9 cellular contexts compared by ENCODE assay signal in the genomic region with DNA sequence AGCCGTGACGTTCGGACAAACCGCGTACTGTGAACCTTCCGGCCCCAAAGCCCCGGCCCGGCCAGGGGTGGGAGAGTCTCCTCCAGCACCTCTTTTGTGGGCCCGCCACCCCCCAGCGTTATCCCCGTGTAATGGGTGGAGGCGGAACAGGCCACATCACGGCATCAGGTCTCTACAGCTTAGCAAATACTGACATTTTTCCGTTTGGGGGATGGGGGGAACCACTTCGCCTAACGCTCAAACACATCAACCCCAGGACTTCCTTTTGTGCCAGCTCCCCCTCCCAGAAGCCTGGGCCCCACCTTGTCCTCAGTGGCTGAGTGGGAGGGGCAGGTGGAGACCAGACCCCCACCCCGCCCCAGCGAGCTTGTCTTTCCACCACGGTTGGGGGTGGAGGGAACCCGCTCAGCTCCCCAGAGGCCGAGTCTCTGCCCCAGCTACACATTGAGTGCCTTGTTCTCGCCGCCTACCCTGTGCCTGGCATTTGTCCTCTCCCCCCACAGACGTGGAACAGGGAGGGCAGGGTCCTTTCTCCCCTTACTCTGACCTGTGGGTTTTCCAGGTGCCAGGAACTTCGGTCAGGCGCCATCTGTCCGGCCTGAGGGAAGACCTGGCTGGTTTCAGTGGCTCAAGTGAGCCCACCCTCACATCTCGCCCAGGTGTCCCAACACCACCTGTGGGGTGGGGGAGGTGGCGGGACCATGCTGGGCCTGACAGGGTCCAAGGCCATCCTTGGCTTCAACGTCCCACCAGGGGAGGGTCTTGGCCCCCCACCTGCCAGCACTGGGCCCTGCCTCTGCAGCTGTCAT. TPM values are rescaled to one million over a fixed set of nuclear protein-coding genes. Genes with fewer than 3 reads are reported as not detected.
DNase-seq lines count a peak whose midpoint lies in the region; ATAC-seq and TF ChIP-seq lines count a peak whose summit lies in the region.
"Had no signal": no experiment of that assay in that cellular context is flagged by ENCODE, and none has a peak within 500 bp of the region (broad histone marks: within the 10 kb centered on the region; RNA-seq: fewer than 3 reads in every experiment).

No MANE protein-coding gene starts in this region.

- H3K4me1 ChIP-seq in Caco-2 (no peaks in the 10 kb centered on the region), Panc1 (ENCODE audit: control insufficient read depth, insufficient read depth, low read length) (peaks cover 22% of the 10 kb centered on the region), breast epithelium (no peaks in the 10 kb centered on the region), osteoblast (ENCODE audit: insufficient read depth, low read length) (peaks cover 9% of the 10 kb centered on the region)

- no peaks in the 10 kb centered on the region for H3K27me3 Mint-ChIP-seq in Caco-2 (ENCODE audit: insufficient read depth, unreplicated experiment)

- CTCF ChIA-PET in Caco-2 (lab: Charles Lee) (no interaction called here), Panc1 (lab: Charles Lee) (no interaction called here)

- no peak for TF ChIP-seq POLR2A in breast epithelium (IDR thresholded peaks at IDR 0.05)

- H3K9me3 Mint-ChIP-seq in Caco-2 (ENCODE audit: unreplicated experiment): no peaks in the 10 kb centered on the region

- no peak overlapping the region for H3K4me2 ChIP-seq in osteoblast (ENCODE audit: insufficient read depth, low read length)

- in situ Hi-C loops in Panc1 (cut with HindIII; ENCODE audit: low pct_unique_long_range_greater_than_20kb, low sequenced_read_pairs): no loop called here

- POLR2A ChIA-PET in Caco-2 (lab: Charles Lee) (no interaction called here), Panc1 (lab: Charles Lee) (interaction anchor here (0.5 to 0.6 kb wide), 2 partner anchors 51 to 192 kb away, joined by 5 to 20 read pairs; no protein-coding TSS in a partner anchor)

- no peaks in the 10 kb centered on the region for H3K36me3 ChIP-seq in Caco-2 (ENCODE audit: control insufficient read depth, insufficient read depth, low read length)
- no peaks in the 10 kb centered on the region for H3K36me3 ChIP-seq in Panc1 (ENCODE audit: control insufficient read depth, insufficient read depth, low read length)
- no peaks in the 10 kb centered on the region for H3K36me3 ChIP-seq in breast epithelium
- H3K36me3 ChIP-seq in osteoblast (ENCODE audit: insufficient read depth, low read length): peaks cover 44% of the 10 kb centered on the region

- H3K4me3 ChIP-seq in Caco-2 (ENCODE audit: low read depth, low read length): no peak overlapping the region
- H3K4me3 ChIP-seq in Panc1 (ENCODE audit: low read depth in 2 of 2, low read length in 2 of 2): no peak overlapping the region
- no peak overlapping the region for H3K4me3 ChIP-seq in breast epithelium
- H3K4me3 ChIP-seq in osteoblast (ENCODE audit: insufficient read depth, low read length): no peak overlapping the region

- H4K20me1 ChIP-seq in osteoblast (ENCODE audit: insufficient read depth, low read length): peaks cover 16% of the 10 kb centered on the region

- peak; percentile 27 for ATAC-seq in Panc1
- no peak for ATAC-seq in GM19351 (IDR thresholded peaks at IDR 0.05; ENCODE audit: unreplicated experiment)
- ATAC-seq in GM21528 (IDR thresholded peaks at IDR 0.05; ENCODE audit: low FRiP score, unreplicated experiment): no peak

- intact Hi-C loops in Caco-2 (cut with micrococcal nuclease; ENCODE audit: unreplicated experiment): no loop called here
- intact Hi-C loops in Panc1 (cut with micrococcal nuclease; ENCODE audit: unreplicated experiment): no loop called here
- intact Hi-C loops in breast epithelium (cut with DNase I; ENCODE audit: low total_unique reads): no loop called here

- no peak overlapping the region for H3K4me3 Mint-ChIP-seq in Caco-2 (ENCODE audit: unreplicated experiment)

- H3K9me3 ChIP-seq in Caco-2: no peaks in the 10 kb centered on the region
- H3K9me3 ChIP-seq in Panc1 (ENCODE audit: control insufficient read depth, insufficient read depth, low read depth, low read length): no peaks in the 10 kb centered on the region
- no peaks in the 10 kb centered on the region for H3K9me3 ChIP-seq in breast epithelium
- H3K9me3 ChIP-seq in osteoblast (ENCODE audit: low read depth, low read length): no peaks in the 10 kb centered on the region

- H3K27ac Mint-ChIP-seq in Caco-2 (ENCODE audit: unreplicated experiment): peak overlapping the region; percentile 39

- H3K27ac ChIP-seq in Panc1 (ENCODE audit: low read length) (peak overlapping the region; percentile 70), breast epithelium (peak overlapping the region; percentile 25 to 55), osteoblast (ENCODE audit: low read depth, low read length) (peak overlapping the region; percentile 32)

- no peak overlapping the region for H2AFZ ChIP-seq in osteoblast (ENCODE audit: low read length)

- TF ChIP-seq CTCF in Caco-2 (IDR thresholded peaks at IDR 0.05; ENCODE audit: insufficient read depth in 1 of 2, low read depth in 1 of 2, low read length in 1 of 2, severe bottlenecking in 1 of 2, unreplicated experiment in 1 of 2) (no peak), Panc1 (IDR thresholded peaks at IDR 0.05) (no peak), breast epithelium (IDR thresholded peaks at IDR 0.05) (no peak), osteoblast (IDR thresholded peaks at IDR 0.05; ENCODE audit: extremely low read depth, low read depth, low read length) (no peak)

- peaks cover 93% of the 10 kb centered on the region for H3K36me3 Mint-ChIP-seq in Caco-2 (ENCODE audit: insufficient read depth, unreplicated experiment)

- H3K79me2 ChIP-seq in osteoblast (ENCODE audit: insufficient read depth, low read length): no peaks in the 10 kb centered on the region

- H3K4me1 Mint-ChIP-seq in Caco-2 (ENCODE audit: low read depth, unreplicated experiment): no peaks in the 10 kb centered on the region

- H3K27me3 ChIP-seq in Caco-2 (replicated peaks; ENCODE audit: control insufficient read depth, insufficient read depth, low read length) (no peaks in the 10 kb centered on the region), Panc1 (ENCODE audit: control insufficient read depth, insufficient read depth, low read length) (no peaks in the 10 kb centered on the region), breast epithelium (no peaks in the 10 kb centered on the region), osteoblast (ENCODE audit: insufficient read depth, low read length) (no peaks in the 10 kb centered on the region)

- BruUV-seq in Caco-2 (replicated peaks; lab: Mats Ljungman, UMichigan): no TSS peak
- TSS peak; percentile 71 for BruUV-seq in Panc1 (replicated peaks; lab: Mats Ljungman, UMichigan)

- DNase-seq in Caco-2 (no peak), Panc1 (ENCODE audit: low read depth, low spot score) (no peak), breast epithelium (ENCODE audit: low spot score in 2 of 2) (no peak), osteoblast (ENCODE audit: insufficient read length, low spot score, missing footprints) (no peak), OCI-M2 (lab: John Stamatoyannopoulos, UW; ENCODE audit: unreplicated experiment) (no peak), HT-29 (ENCODE audit: low spot score) (no peak)

RNA-seq across cellular contexts. Expression of a gene that starts 29.6 kb away (rescaled TPM):
- 77.8 and 82.8 TPM in 2 replicates for total RNA-seq in Caco-2 (2022)
- total RNA-seq in Panc1 (2021; ENCODE audit: unreplicated experiment): 59.2 TPM
- polyA plus RNA-seq in Panc1 (2012; ENCODE audit: insufficient read length): 52.8 TPM
- total RNA-seq in breast epithelium: 10 to 100 TPM; 30.6 to 33.1 (median 30.6) TPM
- total RNA-seq in osteoblast: 74.3 and 93.0 TPM in 2 replicates
- 85.0 and 102 TPM in 2 replicates for total RNA-seq in HT-29 (2014; rRNA removed; shearing (Covaris generic))

RNA-seq across cellular contexts. Expression of a gene that starts 36.1 kb away (rescaled TPM):
- 28.8 and 30.5 TPM in 2 replicates for total RNA-seq in Caco-2 (2022)
- total RNA-seq in Panc1 (2021; ENCODE audit: unreplicated experiment): 3.9 TPM
- 9.3 TPM for polyA plus RNA-seq in Panc1 (2012; ENCODE audit: insufficient read length)
- total RNA-seq in breast epithelium: under 1 TPM in 2 of 3 donors, not detected in 1; 0.59 to 0.98 TPM
- 9.1 and 9.4 TPM in 2 replicates for total RNA-seq in osteoblast
- total RNA-seq in HT-29 (2014; rRNA removed; shearing (Covaris generic)): 2.2 and 4.2 TPM in 2 replicates

RNA-seq across cellular contexts. Expression of a gene that starts 41.4 kb away (rescaled TPM):
- total RNA-seq in Caco-2 (2022) (0.32 TPM in 1 of 2 replicates, not detected in the other), Panc1 (2021; ENCODE audit: unreplicated experiment) (0.23 TPM), breast epithelium (not detected), osteoblast (under 0.01 TPM in 1 of 2 replicates, not detected in the other)
- 0.33 TPM for polyA plus RNA-seq in Panc1 (2012; ENCODE audit: insufficient read length)
- total RNA-seq in HT-29 (2014; rRNA removed; shearing (Covaris generic)): not detected in 2 replicates
- total RNA-seq: bronchial epithelial cell had no signal
